16 cellular contexts compared by ENCODE assay signal in genomic region chr20:58294497-58295455, GRCh38. TPM values are rescaled to one million over a fixed set of nuclear protein-coding genes. Genes with fewer than 3 reads are reported as not detected.
DNase-seq lines count a peak whose midpoint lies in the region.
"Had no signal": no experiment of that assay in that cellular context is flagged by ENCODE, and none has a peak within 500 bp of the region (broad histone marks: within the 10 kb centered on the region; RNA-seq: fewer than 3 reads in every experiment).

No MANE protein-coding gene starts in this region.

- no peaks in the 10 kb centered on the region for H3K9me3 Mint-ChIP-seq in activated T-helper 1 cell treated with anti-CD3 and anti-CD28 coated beads, Interleukin-12 subunit alpha, Interleukin-12 subunit beta, Interleukin-2, Interleukin-4 antibody, amounts not matched to agents 30 ng/mL and 10 ng/mL and 1 ng/mL, durations not matched to agents 14 hours and 24 hours and 36 hours

- no peak overlapping the region for H3K4me3 Mint-ChIP-seq in activated T-helper 1 cell treated with anti-CD3 and anti-CD28 coated beads, Interleukin-12 subunit alpha, Interleukin-12 subunit beta, Interleukin-2, Interleukin-4 antibody, amounts not matched to agents 30 ng/mL and 10 ng/mL and 1 ng/mL, durations not matched to agents 14 hours and 24 hours and 36 hours
- H3K4me3 Mint-ChIP-seq: B cell had no signal

- H3K4me1 Mint-ChIP-seq in activated T-helper 1 cell treated with anti-CD3 and anti-CD28 coated beads, Interleukin-12 subunit alpha, Interleukin-12 subunit beta, Interleukin-2, Interleukin-4 antibody, amounts not matched to agents 30 ng/mL and 10 ng/mL and 1 ng/mL, durations not matched to agents 14 hours and 24 hours and 36 hours (ENCODE audit: low read depth), result peaks cover 17% of the 10 kb centered on the region

- H3K36me3 Mint-ChIP-seq in activated T-helper 1 cell treated with anti-CD3 and anti-CD28 coated beads, Interleukin-12 subunit alpha, Interleukin-12 subunit beta, Interleukin-2, Interleukin-4 antibody, amounts not matched to agents 30 ng/mL and 10 ng/mL and 1 ng/mL, durations not matched to agents 14 hours and 24 hours and 36 hours (ENCODE audit: low read depth), result peaks cover 10% of the 10 kb centered on the region

- intact Hi-C loops in activated T-helper 1 cell treated with anti-CD3 and anti-CD28 coated beads, Interleukin-12 subunit alpha, Interleukin-12 subunit beta, Interleukin-2, Interleukin-4 antibody, amounts not matched to agents 30 ng/mL and 10 ng/mL and 1 ng/mL, durations not matched to agents 14 hours and 24 hours and 36 hours (cut with micrococcal nuclease), result no loop called here

- H3K27ac Mint-ChIP-seq in activated T-helper 1 cell treated with anti-CD3 and anti-CD28 coated beads, Interleukin-12 subunit alpha, Interleukin-12 subunit beta, Interleukin-2, Interleukin-4 antibody, amounts not matched to agents 30 ng/mL and 10 ng/mL and 1 ng/mL, durations not matched to agents 14 hours and 24 hours and 36 hours, result no peak overlapping the region
- H3K27ac Mint-ChIP-seq: B cell had no signal

- no peaks in the 10 kb centered on the region for H3K27me3 Mint-ChIP-seq in activated T-helper 1 cell treated with anti-CD3 and anti-CD28 coated beads, Interleukin-12 subunit alpha, Interleukin-12 subunit beta, Interleukin-2, Interleukin-4 antibody, amounts not matched to agents 30 ng/mL and 10 ng/mL and 1 ng/mL, durations not matched to agents 14 hours and 24 hours and 36 hours (ENCODE audit: insufficient read depth)
- H3K27me3 Mint-ChIP-seq: B cell had no signal

- DNase-seq in HPDE6-E6E7 (ENCODE audit: extremely low spot score), result peak; percentile 45
- DNase-seq in amniotic epithelial cell (ENCODE audit: low read depth), result peak; percentile 22
- DNase-seq in islet precursor cell, result peak; percentile 65
- peak; percentile 54 for DNase-seq in renal cortical epithelial cell (ENCODE audit: low read depth)
- DNase-seq in UCSD-AML1 (lab: John Stamatoyannopoulos, UW; ENCODE audit: unreplicated experiment), result no peak
- DNase-seq in AG08396 (ENCODE audit: low spot score), result no peak
- no peak for DNase-seq in activated T-helper 1 cell treated with anti-CD3 and anti-CD28 coated beads, Interleukin-12 subunit alpha, Interleukin-12 subunit beta, Interleukin-2, Interleukin-4 antibody, amounts not matched to agents 30 ng/mL and 10 ng/mL and 1 ng/mL, durations not matched to agents 14 hours and 24 hours and 36 hours (ENCODE audit: low spot score)
- DNase-seq: activated CD4-positive, CD25-positive, alpha-beta regulatory T cell treated with anti-CD3 and anti-CD28 coated beads, Interleukin-2, amount 50 U/mL, for 72 hours; activated gamma-delta T cell; colonic mucosa; lower lobe of right lung; NCI-H1436; NCI-H774; PC-3; small intestine had no signal

RNA-seq across cellular contexts. Expression of gene RAB22A, which starts 14.7 kb away (rescaled TPM):
- total RNA-seq in renal cortical epithelial cell, result 14.6 and 22.4 TPM in 2 replicates
- 16.9 and 19.2 TPM in 2 replicates for total RNA-seq in activated T-helper 1 cell treated with anti-CD3 and anti-CD28 coated beads, Interleukin-12 subunit alpha, Interleukin-12 subunit beta, Interleukin-2, Interleukin-4 antibody, amounts not matched to agents 30 ng/mL and 10 ng/mL and 1 ng/mL, durations not matched to agents 14 hours and 24 hours and 36 hours

Comparison
In these comparisons a context has a peak if more than half of its experiments do, and no peak if none do; other contexts are left out.
1. DNase-seq: peak in HPDE6-E6E7 (single experiment), amniotic epithelial cell (single experiment), islet precursor cell (single experiment) and renal cortical epithelial cell (single experiment); none in UCSD-AML1 (single experiment), AG08396 (single experiment) and activated T-helper 1 cell treated with anti-CD3 and anti-CD28 coated beads, Interleukin-12 subunit alpha, Interleukin-12 subunit beta, Interleukin-2, Interleukin-4 antibody, amounts not matched to agents 30 ng/mL and 10 ng/mL and 1 ng/mL, durations not matched to agents 14 hours and 24 hours and 36 hours (single experiment).